8 cellular contexts compared by ENCODE assay signal in genomic region chr1:224106568-224107281, GRCh38. TPM values are rescaled to one million over a fixed set of nuclear protein-coding genes. Genes with fewer than 3 reads are reported as not detected.
DNase-seq lines count a peak whose midpoint lies in the region; ATAC-seq and TF ChIP-seq lines count a peak whose summit lies in the region.

No MANE protein-coding gene starts in this region.

- WGBS in IMR-90 (ENCODE audit: extremely low coverage in 2 of 2, insufficient read length in 1 of 2), 2 experiments, result 0% methylated on average over 1 of the region's 5 CpGs; no CpG with 5 or more reads in 1 of the 2 experiments

- H3K4me1 ChIP-seq in IMR-90 (ENCODE audit: control insufficient read depth, insufficient read depth, low read length) (no peaks in the 10 kb centered on the region), osteoblast (ENCODE audit: insufficient read depth, low read length) (no peaks in the 10 kb centered on the region)

- dilution Hi-C loops in IMR-90 (cut with HindIII; ENCODE audit: low sequenced_read_pairs, unreplicated experiment), result no loop called here

- DNase-seq in NCI-H1105 treated with DMSO at 0.1 percent for 48 hours (lab: John Stamatoyannopoulos, UW) (peak; percentile 22), NCI-H1105 (lab: John Stamatoyannopoulos, UW) (no peak), IMR-90 (peak; percentile 56), RPMI7951 (ENCODE audit: low read depth) (peak; percentile 56), epithelial cell of esophagus (ENCODE audit: low read depth) (peak; percentile 66), osteoblast (ENCODE audit: insufficient read length, low spot score, missing footprints) (peak; percentile 95)
- DNase-seq in activated effector memory CD4-positive, alpha-beta T cell treated with anti-CD3 and anti-CD28 coated beads, Interleukin-2, amount 50 U/mL, for 16 hours, result no peak

- H3K9me1 ChIP-seq in IMR-90 (ENCODE audit: insufficient read depth, low read length), result no peaks in the 10 kb centered on the region

- peak; percentile 59 for TF ChIP-seq RAD21 in IMR-90 (IDR thresholded peaks at IDR 0.05; ENCODE audit: low read length)

- H2AK9ac ChIP-seq in IMR-90 (replicated peaks; ENCODE audit: low read depth, low read length, poor library complexity), result peak overlapping the region; percentile 71

- H2AK5ac ChIP-seq in IMR-90 (ENCODE audit: low read depth, low read length), result no peak overlapping the region

- no peak for TF ChIP-seq POLR2A in IMR-90 (IDR thresholded peaks at IDR 0.05; ENCODE audit: low read depth, low read length)

- H3K79me1 ChIP-seq in IMR-90 (ENCODE audit: low read depth in 1 of 2, low read length in 2 of 2), result no peaks in the 10 kb centered on the region

- no peak overlapping the region for H3K4me3 ChIP-seq in IMR-90 (ENCODE audit: insufficient read depth, low read depth, low read length)
- no peak overlapping the region for H3K4me3 ChIP-seq in epithelial cell of esophagus (ENCODE audit: low read length)
- H3K4me3 ChIP-seq in osteoblast (ENCODE audit: insufficient read depth, low read length), result peak overlapping the region; percentile 50

- peak overlapping the region; percentile 48; the same call in 1 of the 2 replicates for H3K4me2 ChIP-seq in IMR-90 (ENCODE audit: low read depth, low read length)
- peak overlapping the region; percentile 64 for H3K4me2 ChIP-seq in osteoblast (ENCODE audit: insufficient read depth, low read length)

- CTCF ChIA-PET in IMR-90 (lab: Yijun Ruan, JAX), result interaction anchor here (0.6 to 1.1 kb wide), 4 partner anchors 9 to 18 kb away, joined by 3 to 8 read pairs (median 4); no protein-coding TSS in a partner anchor

- H3K9me3 ChIP-seq in IMR-90 (ENCODE audit: control insufficient read depth, insufficient read depth, low read length) (no peaks in the 10 kb centered on the region), osteoblast (ENCODE audit: low read depth, low read length) (no peaks in the 10 kb centered on the region)

- H3K9ac ChIP-seq in IMR-90 (ENCODE audit: low read depth, low read length), result no peak overlapping the region

- no peak overlapping the region for H2BK120ac ChIP-seq in IMR-90 (ENCODE audit: low read depth, low read length)

- H2AFZ ChIP-seq in IMR-90 (replicated peaks; ENCODE audit: low read length, poor library complexity) (peak overlapping the region; percentile 99), osteoblast (ENCODE audit: low read length) (peak overlapping the region; percentile 95)

- no TSS peak for BruUV-seq in IMR-90 (replicated peaks; lab: Mats Ljungman, UMichigan)

- H3K36me3 ChIP-seq in IMR-90 (ENCODE audit: control insufficient read depth, insufficient read depth, low read length) (no peaks in the 10 kb centered on the region), osteoblast (ENCODE audit: insufficient read depth, low read length) (no peaks in the 10 kb centered on the region)

- TF ChIP-seq CTCF in IMR-90 (conservative IDR thresholded peaks at IDR 0.05; ENCODE audit: low read depth, low read length) (peak; percentile 57), epithelial cell of esophagus (IDR thresholded peaks at IDR 0.05; ENCODE audit: insufficient read depth, low read depth, low read length, missing control alignments) (peak; percentile 75), osteoblast (IDR thresholded peaks at IDR 0.05; ENCODE audit: extremely low read depth, low read depth, low read length) (peak; percentile 54)

- H4K8ac ChIP-seq in IMR-90 (ENCODE audit: low read depth in 2 of 2, low read length in 2 of 2), result peak overlapping the region in 1 of 2 experiments; percentile 89; a peak in 2 of 4 replicates

- H4K5ac ChIP-seq in IMR-90 (ENCODE audit: low read depth, low read length), result 0 out of 2 replicates have a peak overlapping the region, but pooled peaks have one; percentile 40

- intact Hi-C loops in IMR-90 (cut with micrococcal nuclease), result no loop called here

- H3K79me2 ChIP-seq in osteoblast (ENCODE audit: insufficient read depth, low read length), result no peaks in the 10 kb centered on the region

- no peak overlapping the region for H3K4ac ChIP-seq in IMR-90 (ENCODE audit: low read depth, low read length)

- no peak overlapping the region for H2BK5ac ChIP-seq in IMR-90 (ENCODE audit: low read depth, low read length, poor library complexity, severe bottlenecking)

- POLR2A ChIA-PET in IMR-90 (lab: Charles Lee; ENCODE audit: unreplicated experiment), result no interaction called here

- no peak overlapping the region for H2BK15ac ChIP-seq in IMR-90 (ENCODE audit: low read depth, low read length)

- no peak overlapping the region for H2BK20ac ChIP-seq in IMR-90 (ENCODE audit: low read depth, low read length)

- peak; percentile 91 for ATAC-seq in GM21367 (IDR thresholded peaks at IDR 0.05; ENCODE audit: unreplicated experiment)
- ATAC-seq in IMR-90 (ENCODE audit: low read depth), result peak; percentile 97

- no peaks in the 10 kb centered on the region; the same call in 1 of the 2 replicates for H3K27me3 ChIP-seq in IMR-90 (ENCODE audit: control insufficient read depth, insufficient read depth, low read length)
- H3K27me3 ChIP-seq in osteoblast (ENCODE audit: insufficient read depth, low read length), result peaks cover 3% of the 10 kb centered on the region

- H4K20me1 ChIP-seq in IMR-90 (ENCODE audit: insufficient read depth, low read length) (no peaks in the 10 kb centered on the region), osteoblast (ENCODE audit: insufficient read depth, low read length) (no peaks in the 10 kb centered on the region)

- H4K91ac ChIP-seq in IMR-90 (ENCODE audit: insufficient read depth, low read depth, low read length), result no peak overlapping the region

- 0 out of 2 replicates have a peak overlapping the region, but pooled peaks have one; percentile 37 for H3K14ac ChIP-seq in IMR-90 (replicated peaks; ENCODE audit: low read depth, low read length)

- H3K27ac ChIP-seq in IMR-90 (ENCODE audit: insufficient read depth, low read length), result no peak overlapping the region
- no peak overlapping the region for H3K27ac ChIP-seq in osteoblast (ENCODE audit: low read depth, low read length)

- H3K23ac ChIP-seq in IMR-90 (ENCODE audit: low read depth, low read length), result no peak overlapping the region

- no peak overlapping the region for H3K18ac ChIP-seq in IMR-90 (ENCODE audit: low read depth, low read length)

- H3K56ac ChIP-seq in IMR-90 (ENCODE audit: extremely low read depth, insufficient read depth, low read length), result no peak overlapping the region

- in situ Hi-C loops in IMR-90 (cut with MboI; ENCODE audit: low sequenced_read_pairs), result loop anchor here (10.0 kb wide), 1 partner anchor 412 kb away; no protein-coding TSS in a partner anchor

TF ChIP-seq in IMR-90, 13 proteins besides CTCF, POLR2A, EP300 and RAD21:
- TF ChIP-seq SMC3 (IDR thresholded peaks at IDR 0.05; ENCODE audit: low read depth, low read length) (peak; percentile 52), MAFK (IDR thresholded peaks at IDR 0.05; ENCODE audit: low read depth, low read length) (no peak)

RNA-seq across cellular contexts. Expression of gene FBXO28, which starts 7.2 kb away (rescaled TPM):
- total RNA-seq in IMR-90 (2012; rRNA removed) (22.6 and 30.0 TPM in 2 replicates), osteoblast (35.5 and 36.5 TPM in 2 replicates)
- polyA plus RNA-seq in IMR-90 (2012; rRNA removed), result 10.6 and 11.6 TPM in 2 replicates
- polyA plus RNA-seq in IMR-90 (2012; cell fraction: cytosol; rRNA removed), result 6.6 and 6.8 TPM in 2 replicates
- 3.8 and 13.9 TPM in 2 replicates for polyA plus RNA-seq in IMR-90 (2012; cell fraction: nucleus; rRNA removed; ENCODE audit: low replicate concordance)
- total RNA-seq in RPMI7951 (2014; rRNA removed; shearing (Covaris generic)), result 24.3 and 26.6 TPM in 2 replicates

Comparison
In these comparisons a context has a peak if more than half of its experiments do, and no peak if none do; other contexts are left out.
1. DNase-seq: peak in NCI-H1105 treated with DMSO at 0.1 percent for 48 hours (single experiment), IMR-90 (single experiment), RPMI7951 (single experiment), epithelial cell of esophagus (single experiment) and osteoblast (single experiment); none in NCI-H1105 (single experiment) and activated effector memory CD4-positive, alpha-beta T cell treated with anti-CD3 and anti-CD28 coated beads, Interleukin-2, amount 50 U/mL, for 16 hours (single experiment).
2. Peak in every context shown above with its lines, with median percentiles within 50 percentile points of each other: CTCF ChIP-seq.